26 cellular contexts compared by ENCODE assay signal in the genomic region with DNA sequence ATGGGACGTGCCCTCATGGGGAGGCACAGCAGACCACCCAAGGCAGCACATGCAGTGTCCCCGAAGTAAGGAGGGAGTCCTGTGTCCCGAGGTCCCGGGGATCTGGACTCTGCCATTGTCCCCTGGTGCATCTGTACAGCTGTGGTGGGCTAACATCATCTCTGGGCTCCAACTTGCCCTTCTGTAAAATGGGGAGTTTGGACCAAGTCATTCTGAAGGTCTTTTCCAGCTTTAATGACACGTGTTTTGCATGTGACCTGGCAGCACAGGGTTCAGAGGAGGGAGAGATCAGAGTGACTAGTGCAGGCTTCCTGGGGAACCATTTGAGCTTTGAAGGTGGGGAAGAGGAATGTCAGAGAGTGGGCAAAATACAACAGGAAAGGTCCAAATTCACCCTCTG. TPM values are rescaled to one million over a fixed set of nuclear protein-coding genes. Genes with fewer than 3 reads are reported as not detected.
DNase-seq lines count a peak whose midpoint lies in the region; ATAC-seq and TF ChIP-seq lines count a peak whose summit lies in the region.
"Had no signal": no experiment of that assay in that cellular context is flagged by ENCODE, and none has a peak within 500 bp of the region (broad histone marks: within the 10 kb centered on the region; RNA-seq: fewer than 3 reads in every experiment).

No MANE protein-coding gene starts in this region.

- H3K4me3 ChIP-seq in BLaER1 (no peak overlapping the region), GM23338 (no peak overlapping the region), dorsolateral prefrontal cortex (no peak overlapping the region)
- H3K4me3 ChIP-seq: ascending aorta, hepatocyte, SJSA1, spleen, vagina had no signal

- intact Hi-C loops in dorsolateral prefrontal cortex (cut with DNase I) = no loop called here

- H3K79me2 ChIP-seq in GM23338 (replicated peaks; ENCODE audit: insufficient read depth) = no peaks in the 10 kb centered on the region
- H3K79me2 ChIP-seq: hepatocyte had no signal

- DNase-seq in GM23338 (ENCODE audit: low spot score) = no peak
- no peak for DNase-seq in dorsolateral prefrontal cortex
- no peak for DNase-seq in neural crest cell (ENCODE audit: low read depth, low spot score)
- DNase-seq in T-helper 1 cell = no peak
- DNase-seq in NCI-H748 (lab: John Stamatoyannopoulos, UW; ENCODE audit: unreplicated experiment) = no peak
- DNase-seq: activated CD4-positive, alpha-beta T cell treated with anti-CD3 and anti-CD28 coated beads for 48 hours; activated T-cell treated with anti-CD3 and anti-CD28 coated beads for 4 hours; mammary epithelial cell; NCI-H1048; stimulated activated CD4-positive, alpha-beta T cell treated with anti-CD3 and anti-CD28 coated beads, Interleukin-2, amount 100 ng/mL, for 24 hours; stimulated activated naive CD8-positive, alpha-beta T cell treated with anti-CD3 and anti-CD28 coated beads, Interleukin-15, amount 100 ng/mL, for 72 hours; WERI-Rb-1 had no signal

- no peaks in the 10 kb centered on the region for H3F3A ChIP-seq in GM23338 (replicated peaks; ENCODE audit: low read depth)

- ATAC-seq in GM23338 (no peak; the same call in 1 of the 3 replicates), GM21447 (IDR thresholded peaks at IDR 0.05; ENCODE audit: unreplicated experiment) (no peak)
- ATAC-seq: stimulated activated naive CD8-positive, alpha-beta T cell treated with anti-CD3 and anti-CD28 coated beads, Interleukin-15, amount 100 ng/mL, for 72 hours had no signal

- H3K4me3 Mint-ChIP-seq in GM23338 (no peak overlapping the region), neural crest cell (peak overlapping the region; percentile 29)
- H3K4me3 Mint-ChIP-seq: activated naive CD8-positive, alpha-beta T cell; central memory CD8-positive, alpha-beta T cell; stimulated activated naive CD8-positive, alpha-beta T cell treated with anti-CD3 and anti-CD28 coated beads, Interleukin-15, amount 100 ng/mL, for 72 hours had no signal

- H2AFZ ChIP-seq in GM23338 = peak overlapping the region; percentile 74
- H2AFZ ChIP-seq: hepatocyte had no signal

- no peaks in the 10 kb centered on the region for H3K9me3 ChIP-seq in BLaER1
- H3K9me3 ChIP-seq: ascending aorta, neutrophil, SJSA1, spleen, vagina had no signal

- H3K4me2 ChIP-seq in BLaER1 = peak overlapping the region; percentile 69
- H3K4me2 ChIP-seq in GM23338 = no peak overlapping the region
- H3K4me2 ChIP-seq: hepatocyte had no signal

- H3K36me3 ChIP-seq in BLaER1 = no peaks in the 10 kb centered on the region
- H3K36me3 ChIP-seq in GM23338 (ENCODE audit: insufficient read depth) = no peaks in the 10 kb centered on the region
- H3K36me3 ChIP-seq: ascending aorta, neutrophil, SJSA1, spleen, vagina, WERI-Rb-1 had no signal

- no peaks in the 10 kb centered on the region; the same call in 2 of the 3 replicates for H3K36me3 Mint-ChIP-seq in GM23338 (ENCODE audit: low read depth)
- H3K36me3 Mint-ChIP-seq in neural crest cell (ENCODE audit: low read depth) = peaks cover 6% of the 10 kb centered on the region
- H3K36me3 Mint-ChIP-seq: activated naive CD8-positive, alpha-beta T cell had no signal

- no peak overlapping the region for H3K9ac ChIP-seq in BLaER1

- H3K27me3 ChIP-seq in BLaER1 (no peaks in the 10 kb centered on the region), GM23338 (ENCODE audit: insufficient read depth) (no peaks in the 10 kb centered on the region), dorsolateral prefrontal cortex (no peaks in the 10 kb centered on the region)
- H3K27me3 ChIP-seq: ascending aorta, hepatocyte, neutrophil, SJSA1, spleen, vagina had no signal

- H3K9me3 Mint-ChIP-seq in GM23338 = no peaks in the 10 kb centered on the region
- no peaks in the 10 kb centered on the region for H3K9me3 Mint-ChIP-seq in neural crest cell
- H3K9me3 Mint-ChIP-seq: central memory CD8-positive, alpha-beta T cell had no signal

- H3K27ac ChIP-seq in BLaER1 (no peak overlapping the region), GM23338 (ENCODE audit: low read depth) (no peak overlapping the region), dorsolateral prefrontal cortex (peak overlapping the region in 58 of 59 donors; percentile 12 to 96 (median 82))
- H3K27ac ChIP-seq: ascending aorta, hepatocyte, neutrophil, SJSA1, spleen, vagina, WERI-Rb-1 had no signal

- H3K27me3 Mint-ChIP-seq in GM23338 (ENCODE audit: insufficient read depth, low read depth, poor library complexity) (peaks cover 2% of the 10 kb centered on the region), neural crest cell (ENCODE audit: low read depth) (no peaks in the 10 kb centered on the region)
- H3K27me3 Mint-ChIP-seq: activated naive CD8-positive, alpha-beta T cell; stimulated activated naive CD8-positive, alpha-beta T cell treated with anti-CD3 and anti-CD28 coated beads, Interleukin-15, amount 100 ng/mL, for 72 hours had no signal

- TF ChIP-seq CTCF in GM23338 (conservative IDR thresholded peaks at IDR 0.05; ENCODE audit: low read depth in 2 of 2) (no peak), dorsolateral prefrontal cortex (IDR thresholded peaks at IDR 0.05 in 54 of 56, conservative IDR thresholded peaks at IDR 0.05 in 2 of 56; ENCODE audit: low read depth in 1 of 56, partially characterized antibody in 56 of 56) (no peak), neural crest cell (conservative IDR thresholded peaks at IDR 0.05) (no peak)

- H4K20me1 ChIP-seq in BLaER1 = no peaks in the 10 kb centered on the region
- H4K20me1 ChIP-seq in GM23338 (replicated peaks; ENCODE audit: insufficient read depth) = no peaks in the 10 kb centered on the region

- H3K4me1 Mint-ChIP-seq in GM23338 (peaks cover 24% of the 10 kb centered on the region), neural crest cell (peaks cover 26% of the 10 kb centered on the region)

- H3K4me1 ChIP-seq in BLaER1 = peaks cover 18% of the 10 kb centered on the region
- no peaks in the 10 kb centered on the region; the same call in 1 of the 2 replicates for H3K4me1 ChIP-seq in GM23338 (ENCODE audit: insufficient read depth)
- H3K4me1 ChIP-seq: ascending aorta, vagina had no signal

- H3K9me2 ChIP-seq in GM23338 (ENCODE audit: insufficient read depth) = no peaks in the 10 kb centered on the region

- H3K27ac Mint-ChIP-seq in GM23338 = peak overlapping the region; percentile 12; the same call in 1 of the 2 replicates
- H3K27ac Mint-ChIP-seq in neural crest cell (ENCODE audit: unreplicated experiment) = peak overlapping the region; percentile 93
- H3K27ac Mint-ChIP-seq: activated naive CD8-positive, alpha-beta T cell had no signal

TF ChIP-seq in GM23338, 12 proteins besides CTCF, POLR2A, EP300 and RAD21 (continues in another document):
- no peak for TF ChIP-seq ZNF114 (CRISPR knock-in tag; IDR thresholded peaks at IDR 0.05)
- TF ChIP-seq, protein P1, sequence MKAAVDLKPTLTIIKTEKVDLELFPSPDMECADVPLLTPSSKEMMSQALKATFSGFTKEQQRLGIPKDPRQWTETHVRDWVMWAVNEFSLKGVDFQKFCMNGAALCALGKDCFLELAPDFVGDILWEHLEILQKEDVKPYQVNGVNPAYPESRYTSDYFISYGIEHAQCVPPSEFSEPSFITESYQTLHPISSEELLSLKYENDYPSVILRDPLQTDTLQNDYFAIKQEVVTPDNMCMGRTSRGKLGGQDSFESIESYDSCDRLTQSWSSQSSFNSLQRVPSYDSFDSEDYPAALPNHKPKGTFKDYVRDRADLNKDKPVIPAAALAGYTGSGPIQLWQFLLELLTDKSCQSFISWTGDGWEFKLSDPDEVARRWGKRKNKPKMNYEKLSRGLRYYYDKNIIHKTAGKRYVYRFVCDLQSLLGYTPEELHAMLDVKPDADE (IDR thresholded peaks at IDR 0.05) = no peak
- TF ChIP-seq STAT1 (IDR thresholded peaks at IDR 0.05; ENCODE audit: unreplicated experiment) = no peak
- TF ChIP-seq POLR2AphosphoS5 (IDR thresholded peaks at IDR 0.05; ENCODE audit: low read depth) = no peak
- TF ChIP-seq EZH2phosphoT487 (IDR thresholded peaks at IDR 0.05; ENCODE audit: unreplicated experiment) = no peak
- no peak for TF ChIP-seq REST (IDR thresholded peaks at IDR 0.05; ENCODE audit: unreplicated experiment)
- no peak for TF ChIP-seq ZNF331 (CRISPR knock-in tag; IDR thresholded peaks at IDR 0.05; ENCODE audit: low read depth)

RNA-seq across cellular contexts. Expression of gene ITM2C, which starts 21.5 kb away (rescaled TPM):
- total RNA-seq in GM23338 (2014; rRNA removed; shearing (Covaris generic)) = 314 and 367 TPM in 2 replicates
- 240 and 241 TPM in 2 replicates for polyA plus RNA-seq in GM23338 (2016; fragmentation: Nextera tagmentation; extraction: Ambion mirVana)
- total RNA-seq in dorsolateral prefrontal cortex (1,000 to 10,000 TPM in 1 of 120 experiments, 100 to 1,000 TPM in 119; 391 to 1,107 (median 596) TPM), neural crest cell (106 TPM in 2 replicates)

RNA-seq across cellular contexts. Expression of gene GPR55, which starts 38.8 kb away (rescaled TPM):
- total RNA-seq in GM23338 (2014; rRNA removed; shearing (Covaris generic)) = not detected in 2 replicates
- not detected in 2 replicates for polyA plus RNA-seq in GM23338 (2016; fragmentation: Nextera tagmentation; extraction: Ambion mirVana)
- total RNA-seq in dorsolateral prefrontal cortex = 1 to 10 TPM in 74 of 120 experiments, under 1 TPM in 46; 0.14 to 6.3 (median 1.2) TPM
- not detected in 2 replicates for total RNA-seq in neural crest cell
- total RNA-seq: ascending aorta, dermis microvascular lymphatic vessel endothelial cell, frontal cortex, G401, mammary epithelial cell had no signal
- polyA plus RNA-seq: hepatocyte, mammary epithelial cell, right cardiac atrium had no signal

Comparison
In these comparisons a context has a peak if more than half of its experiments do, and no peak if none do; other contexts are left out.
1. H3K27ac ChIP-seq: peak in dorsolateral prefrontal cortex (58 of 59); none in BLaER1 (single experiment) and GM23338 (single experiment).